10 cellular contexts compared by ENCODE assay signal in genomic region chr18:79939096-79939495, GRCh38.
"Had no signal": no experiment of that assay in that cellular context is flagged by ENCODE, and none has a peak within 500 bp of the region (broad histone marks: within the 10 kb centered on the region; RNA-seq: fewer than 3 reads in every experiment).

No MANE protein-coding gene starts in this region.

- H3K4me3 ChIP-seq: coronary artery had no signal

- ATAC-seq: activated T-cell treated with anti-CD3 and anti-CD28 coated beads, Interleukin-2, amount 50 U/mL, for 4 hours had no signal

- H3K27ac ChIP-seq: coronary artery had no signal

- H3K4me3 Mint-ChIP-seq: activated T-cell treated with anti-CD3 and anti-CD28 coated beads, Interleukin-2, amount 50 U/mL, for 4 hours; immature natural killer cell had no signal

- DNase-seq: activated CD4-positive, alpha-beta T cell treated with anti-CD3 and anti-CD28 coated beads, Interleukin-2, amount 50 U/mL, for 4 hours; activated CD4-positive, CD25-positive, alpha-beta regulatory T cell treated with anti-CD3 and anti-CD28 coated beads, Interleukin-2, amount 50 U/mL, for 72 hours; activated gamma-delta T cell treated with Interleukin-2 at 50 U/mL for 16 hours; activated T-cell treated with anti-CD3 and anti-CD28 coated beads, Interleukin-2, amount 50 U/mL, for 4 hours; effector CD8-positive, alpha-beta T cell; immature natural killer cell; mesenchymal stem cell; small intestine; T-helper 9 cell had no signal

- H3K27ac Mint-ChIP-seq: immature natural killer cell had no signal
